Comparison of ENCODE assay signal across 26 cellular contexts in the genomic region with DNA sequence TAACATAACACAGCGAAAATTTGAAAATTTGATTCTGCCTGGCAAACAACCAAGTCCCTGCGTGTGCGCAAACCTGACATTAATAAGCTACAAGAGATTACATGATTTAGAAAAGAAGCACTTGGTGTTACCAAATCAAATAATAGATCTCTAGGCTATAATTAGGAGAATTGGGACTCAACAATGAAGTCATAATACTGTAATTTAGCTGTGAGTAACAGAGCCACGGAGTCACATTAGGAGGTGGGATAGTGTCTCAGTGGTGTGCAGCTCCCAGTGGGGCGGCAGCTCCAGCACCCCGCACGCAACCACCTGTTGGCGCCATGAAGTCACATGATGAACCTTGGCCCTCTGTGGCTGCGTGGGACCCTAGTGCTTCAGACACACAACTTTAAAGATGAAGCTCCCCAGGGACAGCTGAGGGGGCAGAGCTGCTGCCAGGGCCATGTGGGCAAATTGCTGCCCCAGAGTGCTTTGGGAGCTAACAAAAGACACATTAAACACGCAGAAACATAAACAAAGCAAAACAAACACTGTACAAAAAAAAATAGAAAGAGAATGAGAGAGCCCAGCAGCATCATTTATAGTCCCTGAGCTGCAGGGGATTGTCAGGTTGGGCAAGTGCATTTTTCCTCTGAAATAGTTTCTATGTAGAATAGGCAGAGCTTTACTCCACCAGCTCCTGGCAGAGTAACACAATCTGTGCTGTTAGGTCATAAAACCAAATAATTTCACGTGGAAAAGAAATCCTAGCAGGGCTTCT.
DNase-seq lines count a peak whose midpoint lies in the region; ATAC-seq and TF ChIP-seq lines count a peak whose summit lies in the region.
"Had no signal": no experiment of that assay in that cellular context is flagged by ENCODE, and none has a peak within 500 bp of the region (broad histone marks: within the 10 kb centered on the region; RNA-seq: fewer than 3 reads in every experiment).

No MANE protein-coding gene starts in this region.

- POLR2A ChIA-PET in HEK293T (lab: Yijun Ruan, JAX) = no interaction called here
- POLR2A ChIA-PET in activated CD4-positive, alpha-beta T cell treated with anti-CD3 and anti-CD28 coated beads, Interleukin-2, amount 10 ng/mL, durations not matched to agents 7 days and 5 days (lab: Charles Lee) = no interaction called here

- ATAC-seq in HG02938 (IDR thresholded peaks at IDR 0.05; ENCODE audit: unreplicated experiment) = no peak
- ATAC-seq: activated CD4-positive, alpha-beta T cell treated with anti-CD3 and anti-CD28 coated beads for 36 hours; activated naive CD8-positive, alpha-beta T cell treated with anti-CD3 and anti-CD28 coated beads, Interleukin-2, amount 50 U/mL, for 24 hours; body of pancreas; CD8-positive, alpha-beta T cell; sciatic nerve; stimulated activated naive CD8-positive, alpha-beta T cell treated with anti-CD3 and anti-CD28 coated beads, Interleukin-15, amount 100 ng/mL, for 72 hours had no signal

- no peak overlapping the region for H3K4ac ChIP-seq in neuronal stem cell (ENCODE audit: low read length)

- no peak overlapping the region for H4K91ac ChIP-seq in neuronal stem cell (ENCODE audit: low read depth, low read length, poor library complexity)

- H2AFZ ChIP-seq in neuronal stem cell (ENCODE audit: low read length) = no peak overlapping the region

- no peak overlapping the region for H2AK5ac ChIP-seq in neuronal stem cell (ENCODE audit: low read depth, low read length)

- no peak for DNase-seq in HEK293T (ENCODE audit: extremely low spot score)
- DNase-seq in NCI-H1436 treated with DMSO at 0.1 percent for 48 hours (lab: John Stamatoyannopoulos, UW) = peak; percentile 98
- peak; percentile 100 for DNase-seq in NCI-H69 (lab: John Stamatoyannopoulos, UW)
- DNase-seq in neuronal stem cell (ENCODE audit: low spot score) = no peak
- DNase-seq in activated CD4-positive, alpha-beta T cell treated with anti-CD3 and anti-CD28 coated beads, Interleukin-2, amount 10 ng/mL, durations not matched to agents 7 days and 5 days = no peak
- DNase-seq in sigmoid colon = no peak
- DNase-seq: activated CD4-positive, alpha-beta T cell treated with anti-CD3 and anti-CD28 coated beads for 36 hours; activated CD8-positive, alpha-beta memory T cell treated with anti-CD3 and anti-CD28 coated beads for 24 hours; activated gamma-delta T cell treated with Interleukin-2 at 50 U/mL for 16 hours; activated naive CD8-positive, alpha-beta T cell treated with anti-CD3 and anti-CD28 coated beads, Interleukin-2, amount 50 U/mL, for 24 hours; activated T-cell treated with anti-CD3 and anti-CD28 coated beads, Interleukin-2, amount 50 U/mL, for 24 hours; body of pancreas; CD8-positive, alpha-beta T cell; cerebellar nuclear complex; glutamatergic neuron; Karpas-422; kidney; NCI-H446 treated with DMSO at 0.1 percent for 48 hours; stimulated activated CD4-positive, alpha-beta T cell treated with anti-CD3 and anti-CD28 coated beads, Interleukin-15, amount 100 ng/mL, for 24 hours; stimulated activated naive CD8-positive, alpha-beta T cell treated with anti-CD3 and anti-CD28 coated beads, Interleukin-15, amount 100 ng/mL, for 72 hours; tibial artery had no signal

- H3K4me1 ChIP-seq in neuronal stem cell (ENCODE audit: control insufficient read depth in 2 of 2, insufficient read depth in 1 of 2, low read depth in 1 of 2, low read length in 2 of 2) (no peaks in the 10 kb centered on the region), sigmoid colon (no peaks in the 10 kb centered on the region)
- H3K4me1 ChIP-seq: tibial artery had no signal

- CTCF ChIA-PET in HEK293T (lab: Yijun Ruan, JAX) = no interaction called here
- CTCF ChIA-PET in activated CD4-positive, alpha-beta T cell treated with anti-CD3 and anti-CD28 coated beads, Interleukin-2, amount 10 ng/mL, durations not matched to agents 7 days and 5 days (lab: Charles Lee) = interaction anchor here (1.3 kb wide), 1 partner anchor 8 kb away, joined by 3 read pairs; no protein-coding TSS in a partner anchor

- peak overlapping the region; percentile 57 for H3K14ac ChIP-seq in neuronal stem cell (ENCODE audit: low read length)

- H3K4me2 ChIP-seq in neuronal stem cell (ENCODE audit: insufficient read depth, low read length, poor library complexity, severe bottlenecking) = no peak overlapping the region

- no peaks in the 10 kb centered on the region for H3K27me3 Mint-ChIP-seq in activated CD4-positive, alpha-beta T cell treated with anti-CD3 and anti-CD28 coated beads, Interleukin-2, amount 10 ng/mL, durations not matched to agents 7 days and 5 days
- H3K27me3 Mint-ChIP-seq: activated T-cell treated with anti-CD3 and anti-CD28 coated beads, Interleukin-2, amount 50 U/mL, for 24 hours had no signal

- intact Hi-C loops in sigmoid colon (cut with DNase I) = no loop called here

- no peaks in the 10 kb centered on the region for H3K9me3 Mint-ChIP-seq in activated CD4-positive, alpha-beta T cell treated with anti-CD3 and anti-CD28 coated beads, Interleukin-2, amount 10 ng/mL, durations not matched to agents 7 days and 5 days
- H3K9me3 Mint-ChIP-seq: CD8-positive, alpha-beta T cell had no signal

- no peak overlapping the region for H3K9ac ChIP-seq in neuronal stem cell (ENCODE audit: low read depth, low read length, poor library complexity)

- H3K36me3 ChIP-seq in neuronal stem cell (replicated peaks in 1 of 2; ENCODE audit: control insufficient read depth in 2 of 2, insufficient read depth in 2 of 2, low read length in 2 of 2) (no peaks in the 10 kb centered on the region), sigmoid colon (no peaks in the 10 kb centered on the region)
- H3K36me3 ChIP-seq: SJSA1, tibial artery had no signal

- H3K27me3 ChIP-seq in neuronal stem cell (ENCODE audit: control insufficient read depth in 3 of 3, insufficient read depth in 3 of 3, low read depth in 1 of 3, low read length in 3 of 3) (peaks cover 0 to 3% (median 0%) of the 10 kb centered on the region in 3 experiments), sigmoid colon (no peaks in the 10 kb centered on the region)
- H3K27me3 ChIP-seq: body of pancreas, SJSA1, tibial artery had no signal

- no peak overlapping the region for H3K4me3 Mint-ChIP-seq in activated CD4-positive, alpha-beta T cell treated with anti-CD3 and anti-CD28 coated beads, Interleukin-2, amount 10 ng/mL, durations not matched to agents 7 days and 5 days
- H3K4me3 Mint-ChIP-seq: activated CD4-positive, alpha-beta T cell treated with anti-CD3 and anti-CD28 coated beads for 36 hours; activated naive CD8-positive, alpha-beta T cell treated with anti-CD3 and anti-CD28 coated beads, Interleukin-2, amount 50 U/mL, for 24 hours; activated T-cell treated with anti-CD3 and anti-CD28 coated beads, Interleukin-2, amount 50 U/mL, for 24 hours; CD8-positive, alpha-beta T cell; neural crest cell; stimulated activated naive CD8-positive, alpha-beta T cell treated with anti-CD3 and anti-CD28 coated beads, Interleukin-15, amount 100 ng/mL, for 72 hours; T-helper 1 cell treated with Interleukin-12 subunit alpha and Interleukin-12 subunit beta and Interleukin-4 antibody, amounts not matched to agents 30 μg/mL and 1 μg/mL, for 36 hours had no signal

- H3K18ac ChIP-seq in neuronal stem cell (ENCODE audit: low read length) = no peak overlapping the region

- H3K27ac ChIP-seq in neuronal stem cell (replicated peaks; ENCODE audit: low read length) (no peak overlapping the region), sigmoid colon (no peak overlapping the region)
- H3K27ac ChIP-seq: body of pancreas, SJSA1, tibial artery had no signal

- no peak overlapping the region for H4K8ac ChIP-seq in neuronal stem cell (ENCODE audit: low read depth, low read length)

- TF ChIP-seq EP300 in sigmoid colon (IDR thresholded peaks at IDR 0.05) = no peak

- no peak overlapping the region for H3K23ac ChIP-seq in neuronal stem cell (ENCODE audit: low read depth, low read length, poor library complexity)

- no peak overlapping the region for H2BK12ac ChIP-seq in neuronal stem cell (ENCODE audit: low read length)

- H3K36me3 Mint-ChIP-seq in activated CD4-positive, alpha-beta T cell treated with anti-CD3 and anti-CD28 coated beads, Interleukin-2, amount 10 ng/mL, durations not matched to agents 7 days and 5 days (ENCODE audit: low read depth) = no peaks in the 10 kb centered on the region
- H3K36me3 Mint-ChIP-seq: CD8-positive, alpha-beta T cell had no signal

- no peak overlapping the region for H2BK120ac ChIP-seq in neuronal stem cell (ENCODE audit: low read depth, low read length)

- no peak overlapping the region for H2BK5ac ChIP-seq in neuronal stem cell (ENCODE audit: low read length)

- H3K4me3 ChIP-seq in neuronal stem cell (ENCODE audit: low read length in 2 of 2) = peak overlapping the region in 1 of 2 donors; percentile 37
- H3K4me3 ChIP-seq in sigmoid colon = no peak overlapping the region
- H3K4me3 ChIP-seq: body of pancreas, SJSA1, tibial artery had no signal

- peak overlapping the region; percentile 16 for H2BK15ac ChIP-seq in neuronal stem cell (ENCODE audit: low read length)

- no peak for TF ChIP-seq POLR2A in sigmoid colon (IDR thresholded peaks at IDR 0.05)

- H3K79me1 ChIP-seq in neuronal stem cell (ENCODE audit: low read depth, low read length) = no peaks in the 10 kb centered on the region

- no peaks in the 10 kb centered on the region for H3K4me1 Mint-ChIP-seq in activated CD4-positive, alpha-beta T cell treated with anti-CD3 and anti-CD28 coated beads, Interleukin-2, amount 10 ng/mL, durations not matched to agents 7 days and 5 days
- H3K4me1 Mint-ChIP-seq: activated CD4-positive, alpha-beta T cell treated with anti-CD3 and anti-CD28 coated beads for 36 hours; activated naive CD8-positive, alpha-beta T cell treated with anti-CD3 and anti-CD28 coated beads, Interleukin-2, amount 50 U/mL, for 24 hours; neural crest cell; stimulated activated naive CD8-positive, alpha-beta T cell treated with anti-CD3 and anti-CD28 coated beads, Interleukin-15, amount 100 ng/mL, for 72 hours had no signal

- WGBS in neuronal stem cell (ENCODE audit: extremely low coverage in 2 of 2, insufficient read length in 2 of 2, insufficient replicate concordance in 1 of 2), 2 donors = no CpG with 5 or more reads among the region's 11 CpGs
- 81 to 83% methylated on average over 11 of the region's 11 CpGs for WGBS in sigmoid colon, 2 donors

- TF ChIP-seq CTCF in sigmoid colon (IDR thresholded peaks at IDR 0.05) = no peak

- H3K27ac Mint-ChIP-seq in activated CD4-positive, alpha-beta T cell treated with anti-CD3 and anti-CD28 coated beads, Interleukin-2, amount 10 ng/mL, durations not matched to agents 7 days and 5 days = no peak overlapping the region
- H3K27ac Mint-ChIP-seq: activated CD4-positive, alpha-beta T cell treated with anti-CD3 and anti-CD28 coated beads for 36 hours; activated naive CD8-positive, alpha-beta T cell treated with anti-CD3 and anti-CD28 coated beads, Interleukin-2, amount 50 U/mL, for 24 hours; activated T-cell treated with anti-CD3 and anti-CD28 coated beads, Interleukin-2, amount 50 U/mL, for 24 hours; CD8-positive, alpha-beta T cell; T-helper 1 cell treated with Interleukin-12 subunit alpha and Interleukin-12 subunit beta and Interleukin-4 antibody, amounts not matched to agents 30 μg/mL and 1 μg/mL, for 36 hours had no signal

- no peaks in the 10 kb centered on the region for H3K9me3 ChIP-seq in neuronal stem cell (replicated peaks in 1 of 2; ENCODE audit: control insufficient read depth in 2 of 2, insufficient read depth in 1 of 2, low read depth in 1 of 2, low read length in 2 of 2)
- peaks cover 0 to 2% (median 0%) of the 10 kb centered on the region in 4 donors for H3K9me3 ChIP-seq in sigmoid colon
- H3K9me3 ChIP-seq: body of pancreas, SJSA1 had no signal

Comparison
In these comparisons a context has a peak if more than half of its experiments do, and no peak if none do; other contexts are left out.
1. DNase-seq: peak in NCI-H1436 treated with DMSO at 0.1 percent for 48 hours (single experiment) and NCI-H69 (single experiment); none in HEK293T (single experiment), neuronal stem cell (single experiment), activated CD4-positive, alpha-beta T cell treated with anti-CD3 and anti-CD28 coated beads, Interleukin-2, amount 10 ng/mL, durations not matched to agents 7 days and 5 days (single experiment) and sigmoid colon (single experiment).